ENCODE assay signal across 1 cellular context in the genomic region with DNA sequence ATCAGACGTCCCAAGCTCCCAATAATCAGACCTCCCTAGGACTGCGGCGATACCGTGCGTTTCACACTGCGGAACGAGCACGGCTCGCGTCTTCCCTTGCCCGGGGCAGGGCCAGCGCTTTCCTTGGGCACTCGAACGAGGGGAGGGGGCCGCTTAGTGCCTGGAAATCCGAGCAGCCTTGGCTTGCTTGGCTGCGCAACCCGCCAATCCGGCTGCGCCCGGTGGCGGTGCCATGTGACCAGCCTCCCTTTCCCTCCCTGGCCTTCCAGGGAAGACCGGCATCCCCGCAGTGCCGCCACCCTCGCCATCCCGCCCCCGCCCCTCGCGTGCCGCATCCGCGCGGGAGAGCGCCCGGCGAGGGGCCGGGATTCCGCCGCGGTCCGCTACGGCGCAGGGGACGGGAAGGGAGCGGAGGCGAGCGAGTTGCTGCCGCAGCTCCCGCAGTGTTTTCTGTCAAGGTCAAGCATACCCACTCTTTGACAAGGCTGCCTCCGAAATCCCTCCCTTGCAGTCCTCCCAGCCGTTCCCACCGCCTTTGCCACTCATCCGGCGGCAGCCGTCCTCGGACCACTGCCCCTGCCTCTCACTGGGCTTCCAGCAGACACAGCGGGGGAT.
TF ChIP-seq lines count a peak whose summit lies in the region.

No MANE protein-coding gene starts in this region.

TF ChIP-seq in HEK293, 187 proteins besides CTCF, POLR2A, EP300 and RAD21 (continued from another document):
- TF ChIP-seq, protein P1, sequence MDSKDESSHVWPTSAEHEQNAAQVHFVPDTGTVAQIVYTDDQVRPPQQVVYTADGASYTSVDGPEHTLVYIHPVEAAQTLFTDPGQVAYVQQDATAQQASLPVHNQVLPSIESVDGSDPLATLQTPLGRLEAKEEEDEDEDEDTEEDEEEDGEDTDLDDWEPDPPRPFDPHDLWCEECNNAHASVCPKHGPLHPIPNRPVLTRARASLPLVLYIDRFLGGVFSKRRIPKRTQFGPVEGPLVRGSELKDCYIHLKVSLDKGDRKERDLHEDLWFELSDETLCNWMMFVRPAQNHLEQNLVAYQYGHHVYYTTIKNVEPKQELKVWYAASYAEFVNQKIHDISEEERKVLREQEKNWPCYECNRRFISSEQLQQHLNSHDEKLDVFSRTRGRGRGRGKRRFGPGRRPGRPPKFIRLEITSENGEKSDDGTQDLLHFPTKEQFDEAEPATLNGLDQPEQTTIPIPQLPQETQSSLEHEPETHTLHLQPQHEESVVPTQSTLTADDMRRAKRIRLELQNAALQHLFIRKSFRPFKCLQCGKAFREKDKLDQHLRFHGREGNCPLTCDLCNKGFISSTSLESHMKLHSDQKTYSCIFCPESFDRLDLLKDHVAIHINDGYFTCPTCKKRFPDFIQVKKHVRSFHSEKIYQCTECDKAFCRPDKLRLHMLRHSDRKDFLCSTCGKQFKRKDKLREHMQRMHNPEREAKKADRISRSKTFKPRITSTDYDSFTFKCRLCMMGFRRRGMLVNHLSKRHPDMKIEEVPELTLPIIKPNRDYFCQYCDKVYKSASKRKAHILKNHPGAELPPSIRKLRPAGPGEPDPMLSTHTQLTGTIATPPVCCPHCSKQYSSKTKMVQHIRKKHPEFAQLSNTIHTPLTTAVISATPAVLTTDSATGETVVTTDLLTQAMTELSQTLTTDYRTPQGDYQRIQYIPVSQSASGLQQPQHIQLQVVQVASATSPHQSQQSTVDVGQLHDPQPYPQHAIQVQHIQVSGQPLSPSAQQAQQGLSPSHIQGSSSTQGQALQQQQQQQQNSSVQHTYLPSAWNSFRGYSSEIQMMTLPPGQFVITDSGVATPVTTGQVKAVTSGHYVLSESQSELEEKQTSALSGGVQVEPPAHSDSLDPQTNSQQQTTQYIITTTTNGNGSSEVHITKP (tag by site-specific recombination; IDR thresholded peaks at IDR 0.05): peak; percentile 23
- no peak for TF ChIP-seq ZNF830 (tag by site-specific recombination; IDR thresholded peaks at IDR 0.05; ENCODE audit: low read depth)
- TF ChIP-seq, protein P2, sequence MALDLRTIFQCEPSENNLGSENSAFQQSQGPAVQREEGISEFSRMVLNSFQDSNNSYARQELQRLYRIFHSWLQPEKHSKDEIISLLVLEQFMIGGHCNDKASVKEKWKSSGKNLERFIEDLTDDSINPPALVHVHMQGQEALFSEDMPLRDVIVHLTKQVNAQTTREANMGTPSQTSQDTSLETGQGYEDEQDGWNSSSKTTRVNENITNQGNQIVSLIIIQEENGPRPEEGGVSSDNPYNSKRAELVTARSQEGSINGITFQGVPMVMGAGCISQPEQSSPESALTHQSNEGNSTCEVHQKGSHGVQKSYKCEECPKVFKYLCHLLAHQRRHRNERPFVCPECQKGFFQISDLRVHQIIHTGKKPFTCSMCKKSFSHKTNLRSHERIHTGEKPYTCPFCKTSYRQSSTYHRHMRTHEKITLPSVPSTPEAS (tag by site-specific recombination; IDR thresholded peaks at IDR 0.05): no peak
- TF ChIP-seq ZNF169 (tag by site-specific recombination; IDR thresholded peaks at IDR 0.05): no peak
- no peak for TF ChIP-seq ZNF18 (tag by site-specific recombination; IDR thresholded peaks at IDR 0.05)
- TF ChIP-seq ZNF530 (tag by site-specific recombination; IDR thresholded peaks at IDR 0.05; ENCODE audit: low read depth): no peak
- TF ChIP-seq ZNF350 (tag by site-specific recombination; IDR thresholded peaks at IDR 0.05): no peak
- 0 out of 2 replicates have a peak, but pooled peaks have one; percentile 36 for TF ChIP-seq ZNF366 (tag by site-specific recombination; conservative IDR thresholded peaks at IDR 0.05)
- no peak for TF ChIP-seq ZNF248 (tag by site-specific recombination; IDR thresholded peaks at IDR 0.05)
- no peak for TF ChIP-seq ZNF391 (tag by site-specific recombination; IDR thresholded peaks at IDR 0.05; ENCODE audit: borderline replicate concordance, low read depth)
- peak; percentile 83 for TF ChIP-seq EGR2 (tag by site-specific recombination; IDR thresholded peaks at IDR 0.05; ENCODE audit: low read depth)
- no peak for TF ChIP-seq ZNF133 (tag by site-specific recombination; IDR thresholded peaks at IDR 0.05)
- no peak for TF ChIP-seq ZSCAN16 (tag by site-specific recombination; IDR thresholded peaks at IDR 0.05)
- no peak for TF ChIP-seq SCRT2 (tag by site-specific recombination; IDR thresholded peaks at IDR 0.05)
- TF ChIP-seq, protein P3, sequence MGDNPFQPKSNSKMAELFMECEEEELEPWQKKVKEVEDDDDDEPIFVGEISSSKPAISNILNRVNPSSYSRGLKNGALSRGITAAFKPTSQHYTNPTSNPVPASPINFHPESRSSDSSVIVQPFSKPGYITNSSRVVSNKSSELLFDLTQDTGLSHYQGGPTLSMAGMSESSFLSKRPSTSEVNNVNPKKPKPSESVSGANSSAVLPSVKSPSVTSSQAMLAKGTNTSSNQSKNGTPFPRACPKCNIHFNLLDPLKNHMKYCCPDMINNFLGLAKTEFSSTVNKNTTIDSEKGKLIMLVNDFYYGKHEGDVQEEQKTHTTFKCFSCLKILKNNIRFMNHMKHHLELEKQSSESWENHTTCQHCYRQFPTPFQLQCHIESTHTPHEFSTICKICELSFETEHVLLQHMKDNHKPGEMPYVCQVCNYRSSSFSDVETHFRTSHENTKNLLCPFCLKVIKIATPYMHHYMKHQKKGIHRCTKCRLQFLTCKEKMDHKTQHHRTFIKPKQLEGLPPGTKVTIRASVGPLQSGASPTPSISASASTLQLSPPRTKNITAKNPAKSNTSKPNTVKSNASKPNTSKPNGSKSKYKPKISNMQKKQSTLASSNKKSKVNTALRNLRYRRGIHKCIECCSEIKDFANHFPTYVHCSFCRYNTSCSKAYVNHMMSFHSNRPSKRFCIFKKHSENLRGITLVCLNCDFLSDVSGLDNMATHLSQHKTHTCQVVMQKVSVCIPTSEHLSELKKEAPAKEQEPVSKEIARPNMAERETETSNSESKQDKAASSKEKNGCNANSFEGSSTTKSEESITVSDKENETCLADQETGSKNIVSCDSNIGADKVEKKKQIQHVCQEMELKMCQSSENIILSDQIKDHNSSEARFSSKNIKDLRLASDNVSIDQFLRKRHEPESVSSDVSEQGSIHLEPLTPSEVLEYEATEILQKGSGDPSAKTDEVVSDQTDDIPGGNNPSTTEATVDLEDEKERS (tag by site-specific recombination; IDR thresholded peaks at IDR 0.05): no peak
- no peak for TF ChIP-seq ELK4 (IDR thresholded peaks at IDR 0.05; ENCODE audit: borderline replicate concordance, low read depth, low read length)
- TF ChIP-seq, protein P4, sequence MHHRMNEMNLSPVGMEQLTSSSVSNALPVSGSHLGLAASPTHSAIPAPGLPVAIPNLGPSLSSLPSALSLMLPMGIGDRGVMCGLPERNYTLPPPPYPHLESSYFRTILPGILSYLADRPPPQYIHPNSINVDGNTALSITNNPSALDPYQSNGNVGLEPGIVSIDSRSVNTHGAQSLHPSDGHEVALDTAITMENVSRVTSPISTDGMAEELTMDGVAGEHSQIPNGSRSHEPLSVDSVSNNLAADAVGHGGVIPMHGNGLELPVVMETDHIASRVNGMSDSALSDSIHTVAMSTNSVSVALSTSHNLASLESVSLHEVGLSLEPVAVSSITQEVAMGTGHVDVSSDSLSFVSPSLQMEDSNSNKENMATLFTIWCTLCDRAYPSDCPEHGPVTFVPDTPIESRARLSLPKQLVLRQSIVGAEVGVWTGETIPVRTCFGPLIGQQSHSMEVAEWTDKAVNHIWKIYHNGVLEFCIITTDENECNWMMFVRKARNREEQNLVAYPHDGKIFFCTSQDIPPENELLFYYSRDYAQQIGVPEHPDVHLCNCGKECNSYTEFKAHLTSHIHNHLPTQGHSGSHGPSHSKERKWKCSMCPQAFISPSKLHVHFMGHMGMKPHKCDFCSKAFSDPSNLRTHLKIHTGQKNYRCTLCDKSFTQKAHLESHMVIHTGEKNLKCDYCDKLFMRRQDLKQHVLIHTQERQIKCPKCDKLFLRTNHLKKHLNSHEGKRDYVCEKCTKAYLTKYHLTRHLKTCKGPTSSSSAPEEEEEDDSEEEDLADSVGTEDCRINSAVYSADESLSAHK (tag by site-specific recombination; IDR thresholded peaks at IDR 0.05): 0 out of 2 replicates have a peak, but pooled peaks have one; percentile 8
